ENCODE assay signal across 8 cellular contexts in the genomic region with DNA sequence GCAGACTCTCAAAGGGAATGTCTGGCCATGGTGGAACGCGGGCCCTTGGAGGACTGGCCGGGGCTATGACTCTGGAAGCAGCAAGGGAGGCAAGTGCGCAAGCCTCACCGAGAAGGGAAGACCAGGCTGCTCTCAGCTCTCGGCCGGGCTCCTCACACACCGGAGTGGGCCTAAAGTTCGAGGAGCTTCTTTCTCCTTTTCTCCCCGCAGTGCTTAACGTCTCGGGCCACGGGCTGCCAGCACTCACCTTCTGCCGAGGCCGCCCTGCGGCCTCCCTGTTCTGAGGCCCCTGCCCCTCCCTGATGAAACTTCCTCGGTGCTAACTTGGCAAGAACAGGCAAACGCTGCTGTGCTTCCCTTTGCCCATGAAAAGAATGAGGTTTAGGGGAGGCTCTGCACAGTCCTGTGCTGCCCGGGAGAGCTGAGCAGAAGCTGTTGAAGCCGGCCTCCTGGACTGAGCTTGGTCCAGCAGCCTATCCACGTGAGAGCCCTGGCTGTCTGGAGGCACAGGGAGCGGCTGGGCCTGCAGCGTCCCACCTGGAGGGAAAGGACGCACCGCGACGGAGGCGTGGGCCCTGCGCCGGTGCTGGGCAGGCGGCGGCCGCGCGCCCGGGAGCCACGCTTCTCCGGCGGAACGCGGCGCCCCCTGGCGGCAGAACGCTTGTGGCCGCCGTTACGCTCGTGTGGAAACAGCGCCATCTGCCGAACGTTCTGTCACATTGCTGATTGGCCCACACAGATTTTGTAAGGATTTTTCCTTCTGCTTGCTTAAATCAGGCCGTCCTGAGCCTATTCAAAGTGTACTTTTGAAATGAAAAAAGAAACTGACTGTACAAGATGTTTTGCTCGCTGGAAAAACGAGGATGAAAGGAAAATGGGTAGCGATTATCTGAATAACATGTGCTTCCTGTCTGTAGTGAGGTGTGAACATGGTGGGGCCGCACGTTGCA.
DNase-seq lines count a peak whose midpoint lies in the region; ATAC-seq and TF ChIP-seq lines count a peak whose summit lies in the region.

No MANE protein-coding gene starts in this region.

- no peaks in the 10 kb centered on the region for H3K36me3 Mint-ChIP-seq in activated naive CD8-positive, alpha-beta T cell treated with anti-CD3 and anti-CD28 coated beads, Interleukin-2, amount 10 ng/mL, durations not matched to agents 7 days and 5 days

- intact Hi-C loops in heart right ventricle (cut with DNase I): loop anchor here in 9 of 10 donors (2.0 to 10.0 kb wide), 5 partner anchors 383 to 636 kb away; no protein-coding TSS in a partner anchor
- intact Hi-C loops in prostate gland (cut with DNase I): loop anchor here (5.0 kb wide), 2 partner anchors 378 to 633 kb away; no protein-coding TSS in a partner anchor
- intact Hi-C loops in vagina (cut with DNase I): no loop called here

- H4K20me1 ChIP-seq in Loucy (ENCODE audit: insufficient read depth, low read length, poor library complexity, severe bottlenecking): no peaks in the 10 kb centered on the region
- H4K20me1 ChIP-seq in SU-DHL-6 (ENCODE audit: low read depth, low read length): no peaks in the 10 kb centered on the region

- ATAC-seq in activated naive CD8-positive, alpha-beta T cell treated with anti-CD3 and anti-CD28 coated beads, Interleukin-2, amount 10 ng/mL, durations not matched to agents 7 days and 5 days (ENCODE audit: low read depth): peak; percentile 92
- ATAC-seq in heart right ventricle: peak; percentile 75 to 94 (median 90)

- no peaks in the 10 kb centered on the region for H3K9me3 Mint-ChIP-seq in activated naive CD8-positive, alpha-beta T cell treated with anti-CD3 and anti-CD28 coated beads, Interleukin-2, amount 10 ng/mL, durations not matched to agents 7 days and 5 days

- TF ChIP-seq POLR2A in prostate gland (IDR thresholded peaks at IDR 0.05) (peak; percentile 10), vagina (IDR thresholded peaks at IDR 0.05) (no peak)

- H3K27ac ChIP-seq in SU-DHL-6 (ENCODE audit: low read depth, low read length) (no peak overlapping the region), heart right ventricle (no peak overlapping the region), prostate gland (no peak overlapping the region), vagina (no peak overlapping the region)

- peak overlapping the region; percentile 12; the same call in 1 of the 2 replicates for H3K4me3 ChIP-seq in H7 (ENCODE audit: insufficient read depth, low read depth, low read length)
- peak overlapping the region; percentile 64 for H3K4me3 ChIP-seq in Loucy (ENCODE audit: low read length, poor library complexity, severe bottlenecking)
- H3K4me3 ChIP-seq in SU-DHL-6 (ENCODE audit: insufficient read depth, low read length, poor library complexity, severe bottlenecking): no peak overlapping the region
- H3K4me3 ChIP-seq in heart right ventricle: peak overlapping the region in 7 of 10 donors; percentile 12 to 41 (median 31)
- peak overlapping the region; percentile 10 to 12 for H3K4me3 ChIP-seq in prostate gland
- peak overlapping the region; percentile 13 to 40 for H3K4me3 ChIP-seq in vagina

- peaks cover 15% of the 10 kb centered on the region for H3K27me3 Mint-ChIP-seq in activated naive CD8-positive, alpha-beta T cell treated with anti-CD3 and anti-CD28 coated beads, Interleukin-2, amount 10 ng/mL, durations not matched to agents 7 days and 5 days

- TF ChIP-seq CTCF in Loucy (conservative IDR thresholded peaks at IDR 0.05; ENCODE audit: low read length) (peak; percentile 97), SU-DHL-6 (IDR thresholded peaks at IDR 0.05; ENCODE audit: insufficient read depth, low read length, poor library complexity, severe bottlenecking) (peak; percentile 55), heart right ventricle (IDR thresholded peaks at IDR 0.05) (peak; percentile 99 to 100 (median 99)), prostate gland (IDR thresholded peaks at IDR 0.05) (peak; percentile 99 to 100 (median 100)), vagina (IDR thresholded peaks at IDR 0.05) (peak; percentile 95 to 99 (median 99))

- H3K4me1 Mint-ChIP-seq in activated naive CD8-positive, alpha-beta T cell treated with anti-CD3 and anti-CD28 coated beads, Interleukin-2, amount 10 ng/mL, durations not matched to agents 7 days and 5 days: no peaks in the 10 kb centered on the region

- peak overlapping the region; percentile 87 for H2AFZ ChIP-seq in Loucy (ENCODE audit: low read length)
- H2AFZ ChIP-seq in SU-DHL-6 (ENCODE audit: low read depth, low read length, severe bottlenecking): no peak overlapping the region

- 17% methylated on average over 57 of the region's 57 CpGs for WGBS in heart right ventricle, 2 donors
- WGBS in prostate gland: 21% methylated on average over 51 of the region's 57 CpGs

- H3K4me2 ChIP-seq in Loucy (ENCODE audit: low read depth, low read length, poor library complexity, severe bottlenecking) (peak overlapping the region; percentile 77), SU-DHL-6 (ENCODE audit: low read depth, low read length, poor library complexity, severe bottlenecking) (no peak overlapping the region)

- H3K9ac ChIP-seq in Loucy (ENCODE audit: low read depth, low read length, poor library complexity, severe bottlenecking): peak overlapping the region; percentile 46
- H3K9ac ChIP-seq in SU-DHL-6 (ENCODE audit: low read length): no peak overlapping the region

- peaks cover 3% of the 10 kb centered on the region for H3K4me1 ChIP-seq in Loucy (ENCODE audit: insufficient read depth, low read length, poor library complexity, severe bottlenecking)
- H3K4me1 ChIP-seq in heart right ventricle: peaks cover 0 to 9% (median 4%) of the 10 kb centered on the region in 9 donors
- no peaks in the 10 kb centered on the region for H3K4me1 ChIP-seq in prostate gland (replicated peaks)
- H3K4me1 ChIP-seq in vagina: no peaks in the 10 kb centered on the region

- H3F3A ChIP-seq in Loucy (ENCODE audit: low read depth) (no peaks in the 10 kb centered on the region), SU-DHL-6 (ENCODE audit: insufficient read depth) (no peaks in the 10 kb centered on the region)

- no peaks in the 10 kb centered on the region for H3K36me3 ChIP-seq in H7 (replicated peaks; ENCODE audit: control insufficient read depth, insufficient read depth, low read length)
- H3K36me3 ChIP-seq in Loucy (ENCODE audit: insufficient read depth, low read length): no peaks in the 10 kb centered on the region
- H3K36me3 ChIP-seq in SU-DHL-6 (ENCODE audit: low read length): no peaks in the 10 kb centered on the region
- no peaks in the 10 kb centered on the region for H3K36me3 ChIP-seq in heart right ventricle
- no peaks in the 10 kb centered on the region for H3K36me3 ChIP-seq in prostate gland
- no peaks in the 10 kb centered on the region for H3K36me3 ChIP-seq in vagina

- H3K9me2 ChIP-seq in Loucy (replicated peaks; ENCODE audit: low read depth, low read length) (no peaks in the 10 kb centered on the region), SU-DHL-6 (replicated peaks; ENCODE audit: insufficient read depth, low read length) (no peaks in the 10 kb centered on the region)

- DNase-seq in GM04504 (ENCODE audit: low read depth) (peak; percentile 28), H7 (peak; percentile 88), heart right ventricle (peak; percentile 57 to 74), prostate gland (ENCODE audit: low spot score) (peak; percentile 67), vagina (ENCODE audit: extremely low spot score in 2 of 2) (no peak)
- peak; percentile 87 for DNase-seq in activated naive CD8-positive, alpha-beta T cell treated with anti-CD3 and anti-CD28 coated beads, Interleukin-2, amount 10 ng/mL, durations not matched to agents 7 days and 5 days

- H3K27ac Mint-ChIP-seq in activated naive CD8-positive, alpha-beta T cell treated with anti-CD3 and anti-CD28 coated beads, Interleukin-2, amount 10 ng/mL, durations not matched to agents 7 days and 5 days: no peak overlapping the region

- H3K27me3 ChIP-seq in H7 (ENCODE audit: control insufficient read depth, insufficient read depth, low read length) (peaks cover 3% of the 10 kb centered on the region), Loucy (ENCODE audit: insufficient read depth, low read length, poor library complexity, severe bottlenecking) (no peaks in the 10 kb centered on the region), SU-DHL-6 (ENCODE audit: low read length) (no peaks in the 10 kb centered on the region), heart right ventricle (peaks cover 0 to 30% (median 13%) of the 10 kb centered on the region in 7 donors), prostate gland (replicated peaks; ENCODE audit: insufficient read depth) (no peaks in the 10 kb centered on the region), vagina (no peaks in the 10 kb centered on the region)

- H3K9me3 ChIP-seq in Loucy (ENCODE audit: insufficient read depth, low read depth, low read length): no peaks in the 10 kb centered on the region
- no peaks in the 10 kb centered on the region for H3K9me3 ChIP-seq in SU-DHL-6 (ENCODE audit: insufficient read depth, low read length)
- peaks cover 0 to 7% (median 0%) of the 10 kb centered on the region in 11 donors for H3K9me3 ChIP-seq in heart right ventricle
- no peaks in the 10 kb centered on the region for H3K9me3 ChIP-seq in prostate gland
- no peaks in the 10 kb centered on the region for H3K9me3 ChIP-seq in vagina

- no peak overlapping the region for H3K4me3 Mint-ChIP-seq in activated naive CD8-positive, alpha-beta T cell treated with anti-CD3 and anti-CD28 coated beads, Interleukin-2, amount 10 ng/mL, durations not matched to agents 7 days and 5 days

- POLR2A ChIA-PET in activated naive CD8-positive, alpha-beta T cell treated with anti-CD3 and anti-CD28 coated beads, Interleukin-2, amount 10 ng/mL, durations not matched to agents 7 days and 5 days (lab: Charles Lee): no interaction called here

- no peaks in the 10 kb centered on the region for H3K79me2 ChIP-seq in Loucy (ENCODE audit: insufficient read depth, low read length)
- no peaks in the 10 kb centered on the region for H3K79me2 ChIP-seq in SU-DHL-6 (ENCODE audit: insufficient read depth, low read length)

Comparison
In these comparisons a context has a peak if more than half of its experiments do, and no peak if none do; other contexts are left out.
1. DNase-seq: peak in GM04504 (single experiment), H7 (single experiment), activated naive CD8-positive, alpha-beta T cell treated with anti-CD3 and anti-CD28 coated beads, Interleukin-2, amount 10 ng/mL, durations not matched to agents 7 days and 5 days (single experiment), heart right ventricle (2 of 2) and prostate gland (single experiment); none in vagina (0 of 2).
2. Peak in every context shown above with its lines, with median percentiles within 50 percentile points of each other: CTCF ChIP-seq.